1 cellular context compared by ENCODE assay signal in genomic region chr15:30979457-30979856, GRCh38.
TF ChIP-seq lines count a peak whose summit lies in the region.

No MANE protein-coding gene starts in this region.

TF ChIP-seq in H1, 55 proteins besides CTCF, POLR2A, EP300 and RAD21:
- TF ChIP-seq BCL11A (IDR thresholded peaks at IDR 0.05; ENCODE audit: low read depth in 2 of 2, low read length in 2 of 2) = no peak
- no peak for TF ChIP-seq ASH2L (IDR thresholded peaks at IDR 0.05; ENCODE audit: low read length)
